Comparison of ENCODE assay signal across 16 cellular contexts in the genomic region with DNA sequence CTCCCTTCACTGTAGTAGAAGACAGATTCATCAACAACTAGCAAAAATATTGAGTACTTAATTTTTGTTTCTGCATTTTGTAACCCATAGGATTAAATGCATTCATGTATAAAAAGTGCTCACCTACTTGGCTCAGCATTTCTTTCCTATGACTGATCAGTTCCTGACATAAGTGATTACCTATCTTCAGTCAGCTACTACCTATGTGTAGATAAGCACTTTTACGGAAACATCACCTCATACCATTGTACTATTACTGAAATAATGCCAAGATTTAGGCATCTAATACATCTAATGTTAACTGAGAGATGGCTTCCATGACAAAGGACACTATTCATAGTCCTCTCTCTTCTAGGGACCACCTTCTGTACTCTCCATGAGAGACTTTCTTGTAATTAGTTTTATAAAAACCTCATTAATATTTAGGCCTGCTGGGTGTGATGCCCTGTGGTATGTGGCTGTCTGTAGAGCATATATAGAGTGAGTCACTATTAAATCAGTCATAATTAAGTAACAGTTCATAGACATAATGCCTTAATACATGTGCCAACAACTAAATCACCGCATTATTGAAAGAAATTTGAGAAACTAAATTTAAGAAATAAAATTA.
DNase-seq lines count a peak whose midpoint lies in the region; ATAC-seq and TF ChIP-seq lines count a peak whose summit lies in the region.
"Had no signal": no experiment of that assay in that cellular context is flagged by ENCODE, and none has a peak within 500 bp of the region (broad histone marks: within the 10 kb centered on the region; RNA-seq: fewer than 3 reads in every experiment).

No MANE protein-coding gene starts in this region.

- peaks cover 19% of the 10 kb centered on the region for H3K4me1 Mint-ChIP-seq in MCF 10A (ENCODE audit: insufficient read depth, unreplicated experiment)
- H3K4me1 Mint-ChIP-seq in stimulated activated effector memory CD8-positive, alpha-beta T cell treated with anti-CD3 and anti-CD28 coated beads, Interleukin-12 subunit alpha, Interleukin-12 subunit beta, amount 100 ng/mL, for 72 hours: no peaks in the 10 kb centered on the region
- H3K4me1 Mint-ChIP-seq: H9 had no signal

- dilution Hi-C loops in mammary epithelial cell (cut with HindIII; ENCODE audit: low sequenced_read_pairs): no loop called here

- H3K9ac ChIP-seq in mammary epithelial cell (ENCODE audit: insufficient read depth, low read length): no peak overlapping the region

- H3K9me3 Mint-ChIP-seq in MCF 10A (ENCODE audit: unreplicated experiment): no peaks in the 10 kb centered on the region
- peaks cover 10% of the 10 kb centered on the region for H3K9me3 Mint-ChIP-seq in stimulated activated effector memory CD8-positive, alpha-beta T cell treated with anti-CD3 and anti-CD28 coated beads, Interleukin-12 subunit alpha, Interleukin-12 subunit beta, amount 100 ng/mL, for 72 hours
- H3K9me3 Mint-ChIP-seq: H9 had no signal

- POLR2A ChIA-PET in MCF 10A (lab: Yijun Ruan, JAX): interaction anchor here (0.5 to 6.7 kb wide), 5 partner anchors 24 to 870 kb away, joined by 3 to 40 read pairs (median 3); no protein-coding TSS in a partner anchor

- H3K4me2 ChIP-seq in mammary epithelial cell (ENCODE audit: insufficient read depth, low read depth, low read length): peak overlapping the region; percentile 77

- BruUV-seq in MCF 10A (replicated peaks; lab: Mats Ljungman, UMichigan) (no TSS peak), mammary epithelial cell (replicated peaks; lab: Mats Ljungman, UMichigan) (no TSS peak)

- H3K4me3 Mint-ChIP-seq in MCF 10A (ENCODE audit: unreplicated experiment): no peak overlapping the region
- no peak overlapping the region for H3K4me3 Mint-ChIP-seq in stimulated activated effector memory CD8-positive, alpha-beta T cell treated with anti-CD3 and anti-CD28 coated beads, Interleukin-12 subunit alpha, Interleukin-12 subunit beta, amount 100 ng/mL, for 72 hours
- H3K4me3 Mint-ChIP-seq: CD14-positive monocyte; CD8-positive, alpha-beta T cell; H9 had no signal

- H3K27me3 Mint-ChIP-seq in MCF 10A (ENCODE audit: insufficient read depth, unreplicated experiment): no peaks in the 10 kb centered on the region

- intact Hi-C loops in MCF 10A (cut with micrococcal nuclease) (loop anchor here (1.0 to 5.0 kb wide), 2 partner anchors 52 to 347 kb away; no protein-coding TSS in a partner anchor), breast epithelium (cut with DNase I; ENCODE audit: low total_unique reads) (no loop called here), mammary epithelial cell (cut with micrococcal nuclease) (loop anchor here (2.0 kb wide), 1 partner anchor 26 kb away; no protein-coding TSS in a partner anchor)

- in situ Hi-C loops in mammary epithelial cell (cut with MboI; ENCODE audit: low sequenced_read_pairs in 2 of 2): no loop called here

- no peak overlapping the region for H2AFZ ChIP-seq in mammary epithelial cell (ENCODE audit: low read depth, low read length)

- H3K36me3 Mint-ChIP-seq in MCF 10A (ENCODE audit: insufficient read depth, unreplicated experiment): peaks cover 6% of the 10 kb centered on the region
- no peaks in the 10 kb centered on the region for H3K36me3 Mint-ChIP-seq in stimulated activated effector memory CD8-positive, alpha-beta T cell treated with anti-CD3 and anti-CD28 coated beads, Interleukin-12 subunit alpha, Interleukin-12 subunit beta, amount 100 ng/mL, for 72 hours
- H3K36me3 Mint-ChIP-seq: CD8-positive, alpha-beta T cell had no signal

- H3K27ac ChIP-seq in breast epithelium (no peak overlapping the region), mammary epithelial cell (ENCODE audit: insufficient read depth, low read depth, low read length) (peak overlapping the region; percentile 77), foreskin keratinocyte (peak overlapping the region; percentile 54)
- H3K27ac ChIP-seq: 22Rv1 had no signal

- H3K27ac Mint-ChIP-seq in MCF 10A (ENCODE audit: low read depth, unreplicated experiment): no peak overlapping the region
- no peak overlapping the region for H3K27ac Mint-ChIP-seq in stimulated activated effector memory CD8-positive, alpha-beta T cell treated with anti-CD3 and anti-CD28 coated beads, Interleukin-12 subunit alpha, Interleukin-12 subunit beta, amount 100 ng/mL, for 72 hours
- H3K27ac Mint-ChIP-seq: CD8-positive, alpha-beta T cell; H9 had no signal

- H3K36me3 ChIP-seq in breast epithelium: no peaks in the 10 kb centered on the region
- H3K36me3 ChIP-seq in mammary epithelial cell (ENCODE audit: insufficient read depth, low read length): no peaks in the 10 kb centered on the region

- peaks cover 23% of the 10 kb centered on the region for H3K79me2 ChIP-seq in mammary epithelial cell (ENCODE audit: insufficient read depth, low read length)

- no peaks in the 10 kb centered on the region for H3K9me3 ChIP-seq in breast epithelium
- H3K9me3 ChIP-seq in mammary epithelial cell (replicated peaks; ENCODE audit: insufficient read depth, low read length): no peaks in the 10 kb centered on the region
- H3K9me3 ChIP-seq: Caco-2 had no signal

- H3K4me1 ChIP-seq in breast epithelium: no peaks in the 10 kb centered on the region
- H3K4me1 ChIP-seq in mammary epithelial cell (ENCODE audit: insufficient read depth, low read length): peaks cover 24% of the 10 kb centered on the region
- peaks cover 18% of the 10 kb centered on the region for H3K4me1 ChIP-seq in foreskin keratinocyte
- H3K4me1 ChIP-seq: Caco-2 had no signal

- DNase-seq in MCF 10A (ENCODE audit: unreplicated experiment): peak; percentile 22
- DNase-seq in breast epithelium (ENCODE audit: low spot score in 2 of 2): no peak
- peak; percentile 63 for DNase-seq in mammary epithelial cell
- DNase-seq in foreskin keratinocyte: peak; percentile 90 to 97
- no peak for DNase-seq in SHP77 treated with DMSO at 0.1 percent for 48 hours (lab: John Stamatoyannopoulos, UW)
- DNase-seq in stimulated activated effector memory CD8-positive, alpha-beta T cell treated with anti-CD3 and anti-CD28 coated beads, Interleukin-12 subunit alpha, Interleukin-12 subunit beta, amount 100 ng/mL, for 72 hours (ENCODE audit: low spot score in 2 of 2): no peak
- no peak for DNase-seq in KG1 (lab: John Stamatoyannopoulos, UW)
- DNase-seq: Caco-2; CD8-positive, alpha-beta T cell; DND-41; GDM1; GOT3; H9 had no signal

- CTCF ChIA-PET in MCF 10A (lab: Yijun Ruan, JAX): interaction anchor here (0.9 kb wide), 1 partner anchor 284 kb away, joined by 4 read pairs; no protein-coding TSS in a partner anchor
- CTCF ChIA-PET in mammary epithelial cell (lab: Charles Lee; ENCODE audit: low non-redundant PET): no interaction called here

- H3K27me3 ChIP-seq in breast epithelium (no peaks in the 10 kb centered on the region), mammary epithelial cell (ENCODE audit: insufficient read depth, low read length) (no peaks in the 10 kb centered on the region), foreskin keratinocyte (no peaks in the 10 kb centered on the region)

- no peaks in the 10 kb centered on the region for H4K20me1 ChIP-seq in mammary epithelial cell (ENCODE audit: insufficient read depth, low read length)

- no peak for TF ChIP-seq POLR2A in breast epithelium (IDR thresholded peaks at IDR 0.05)

- ATAC-seq in foreskin keratinocyte (peak; percentile 96), GM21367 (IDR thresholded peaks at IDR 0.05; ENCODE audit: unreplicated experiment) (no peak)
- no peak for ATAC-seq in stimulated activated effector memory CD8-positive, alpha-beta T cell treated with anti-CD3 and anti-CD28 coated beads, Interleukin-12 subunit alpha, Interleukin-12 subunit beta, amount 100 ng/mL, for 72 hours
- ATAC-seq: CD8-positive, alpha-beta T cell had no signal

- H3K4me3 ChIP-seq in breast epithelium: no peak overlapping the region
- no peak overlapping the region for H3K4me3 ChIP-seq in mammary epithelial cell (replicated peaks in 1 of 3; ENCODE audit: insufficient read depth in 1 of 3, low read depth in 2 of 3, low read length in 3 of 3)

- TF ChIP-seq CTCF in MCF 10A (IDR thresholded peaks at IDR 0.05; ENCODE audit: unreplicated experiment) (no peak), breast epithelium (IDR thresholded peaks at IDR 0.05) (no peak), mammary epithelial cell (conservative IDR thresholded peaks at IDR 0.05 in 1 of 2, IDR thresholded peaks at IDR 0.05 in 1 of 2; ENCODE audit: extremely low read depth in 1 of 2, insufficient read depth in 1 of 2, low read depth in 1 of 2, low read length in 2 of 2) (no peak), foreskin keratinocyte (conservative IDR thresholded peaks at IDR 0.05) (no peak)

- 0% methylated on average over 2 of the region's 2 CpGs for WGBS in mammary epithelial cell (ENCODE audit: low coverage, missing lambda C conversion rate)

Comparison
In these comparisons a context has a peak if more than half of its experiments do, and no peak if none do; other contexts are left out.
1. DNase-seq: peak in MCF 10A (single experiment), mammary epithelial cell (single experiment) and foreskin keratinocyte (2 of 2); none in breast epithelium (0 of 2), SHP77 treated with DMSO at 0.1 percent for 48 hours (single experiment), stimulated activated effector memory CD8-positive, alpha-beta T cell treated with anti-CD3 and anti-CD28 coated beads, Interleukin-12 subunit alpha, Interleukin-12 subunit beta, amount 100 ng/mL, for 72 hours (0 of 2) and KG1 (single experiment).
2. H3K27ac ChIP-seq: peak in mammary epithelial cell (single experiment) and foreskin keratinocyte (single experiment); none in breast epithelium (0 of 2).